In the genomic region with DNA sequence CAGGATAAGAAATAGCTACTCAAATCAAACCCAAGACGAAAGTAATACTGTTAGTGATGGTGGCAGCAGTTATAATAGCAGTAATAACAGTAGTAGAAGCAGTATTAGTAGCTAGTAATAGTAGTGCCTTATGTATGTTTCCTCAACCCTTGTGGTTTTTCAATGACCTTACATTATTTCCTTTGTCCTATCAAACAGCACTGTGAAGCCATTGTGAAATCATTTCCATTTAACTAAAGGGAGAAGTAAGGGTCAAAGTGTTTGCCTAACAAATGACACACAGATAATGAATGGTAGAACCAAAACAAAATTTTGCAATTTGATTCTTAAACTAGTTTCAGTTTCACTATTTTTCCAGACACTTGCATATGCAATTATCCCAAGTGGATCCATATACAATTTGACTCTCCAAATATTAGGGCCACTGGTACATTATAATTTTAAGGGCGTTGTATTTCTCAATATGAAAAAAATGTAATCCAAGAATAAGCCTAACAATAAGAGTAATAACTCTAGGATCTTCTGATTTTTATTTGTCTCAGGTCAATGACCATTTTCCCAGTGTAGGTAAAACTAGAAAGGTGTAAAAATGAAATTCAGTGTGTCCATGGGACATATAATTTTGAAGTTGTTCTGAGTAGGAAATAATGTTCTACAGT, we compare ENCODE assay signal across 14 cellular contexts. TPM values are rescaled to one million over a fixed set of nuclear protein-coding genes. Genes with fewer than 3 reads are reported as not detected.
A peak's percentile ranks its signal among the peaks of the same experiment; 100 is the strongest.
DNase-seq lines count a peak whose midpoint lies in the region; ATAC-seq lines count a peak whose summit lies in the region.
"Had no signal": no experiment of that assay in that cellular context is flagged by ENCODE, and none has a peak within 500 bp of the region (broad histone marks: within the 10 kb centered on the region; RNA-seq: fewer than 3 reads in every experiment).

No MANE protein-coding gene starts in this region.

- H3K9me3 Mint-ChIP-seq in stimulated activated naive CD8-positive, alpha-beta T cell treated with anti-CD3 and anti-CD28 coated beads, Interleukin-15, amount 100 ng/mL, for 72 hours, result peaks cover 0 to 4% of the 10 kb centered on the region in 2 donors

- DNase-seq in stimulated activated naive CD8-positive, alpha-beta T cell treated with anti-CD3 and anti-CD28 coated beads, Interleukin-15, Interleukin-2, amounts not matched to agents 100 U/mL and 50 U/mL, for 24 hours, result no peak
- DNase-seq in stimulated activated naive CD8-positive, alpha-beta T cell treated with anti-CD3 and anti-CD28 coated beads, Interleukin-15, amount 100 ng/mL, for 72 hours, result no peak
- peak; percentile 66 for DNase-seq in SKM-1 (lab: John Stamatoyannopoulos, UW; ENCODE audit: unreplicated experiment)
- peak; percentile 48 for DNase-seq in foreskin melanocyte
- DNase-seq in cerebellum (ENCODE audit: low spot score), result no peak
- no peak for DNase-seq in nucleus accumbens (lab: John Stamatoyannopoulos, UW)
- DNase-seq in NCI-H345 (lab: John Stamatoyannopoulos, UW), result no peak
- no peak for DNase-seq in substantia nigra (lab: John Stamatoyannopoulos, UW)
- DNase-seq: activated CD4-positive, alpha-beta T cell treated with anti-CD3 and anti-CD28 coated beads, Interleukin-2, amount 50 U/mL, for 48 hours; activated effector memory CD4-positive, alpha-beta T cell treated with anti-CD3 and anti-CD28 coated beads, Interleukin-2, amount 50 U/mL, for 16 hours; caudate nucleus; T-helper 9 cell had no signal

- no peaks in the 10 kb centered on the region for H3K27me3 Mint-ChIP-seq in stimulated activated naive CD8-positive, alpha-beta T cell treated with anti-CD3 and anti-CD28 coated beads, Interleukin-15, amount 100 ng/mL, for 72 hours

- peak; percentile 28 for ATAC-seq in stimulated activated naive CD8-positive, alpha-beta T cell treated with anti-CD3 and anti-CD28 coated beads, Interleukin-15, Interleukin-2, amounts not matched to agents 100 U/mL and 50 U/mL, for 24 hours
- no peak for ATAC-seq in stimulated activated naive CD8-positive, alpha-beta T cell treated with anti-CD3 and anti-CD28 coated beads, Interleukin-15, amount 100 ng/mL, for 72 hours

- H3K27ac ChIP-seq in substantia nigra (ENCODE audit: low read depth, low read length, poor library complexity, severe bottlenecking), result no peak overlapping the region
- H3K27ac ChIP-seq: parathyroid adenoma had no signal

- no peak overlapping the region for H3K27ac Mint-ChIP-seq in stimulated activated naive CD8-positive, alpha-beta T cell treated with anti-CD3 and anti-CD28 coated beads, Interleukin-15, amount 100 ng/mL, for 72 hours

- H3K4me3 Mint-ChIP-seq in stimulated activated naive CD8-positive, alpha-beta T cell treated with anti-CD3 and anti-CD28 coated beads, Interleukin-15, amount 100 ng/mL, for 72 hours, result no peak overlapping the region

- no peaks in the 10 kb centered on the region for H3K4me1 Mint-ChIP-seq in stimulated activated naive CD8-positive, alpha-beta T cell treated with anti-CD3 and anti-CD28 coated beads, Interleukin-15, amount 100 ng/mL, for 72 hours

RNA-seq across cellular contexts. Expression of a gene that starts 33.7 kb away (rescaled TPM):
- total RNA-seq in cerebellum, result 2.4 TPM
- total RNA-seq: Daoy had no signal

Comparison
In these comparisons a context has a peak if more than half of its experiments do, and no peak if none do; other contexts are left out.
1. DNase-seq: peak in SKM-1 (single experiment) and foreskin melanocyte (single experiment); none in stimulated activated naive CD8-positive, alpha-beta T cell treated with anti-CD3 and anti-CD28 coated beads, Interleukin-15, Interleukin-2, amounts not matched to agents 100 U/mL and 50 U/mL, for 24 hours (single experiment), stimulated activated naive CD8-positive, alpha-beta T cell treated with anti-CD3 and anti-CD28 coated beads, Interleukin-15, amount 100 ng/mL, for 72 hours (0 of 2), cerebellum (single experiment), nucleus accumbens (0 of 56), NCI-H345 (single experiment) and substantia nigra (0 of 49).